1 cellular context compared by ENCODE assay signal in genomic region chr10:129335942-129336341, GRCh38.
TF ChIP-seq lines count a peak whose summit lies in the region.

No MANE protein-coding gene starts in this region.

TF ChIP-seq in WTC11, 78 proteins besides CTCF, POLR2A, EP300 and RAD21 (continued from another document):
- no peak for TF ChIP-seq ZNF532 (CRISPR knock-in tag; IDR thresholded peaks at IDR 0.05; ENCODE audit: borderline replicate concordance)
- TF ChIP-seq ELF4 (CRISPR knock-in tag; IDR thresholded peaks at IDR 0.05; ENCODE audit: low read depth): no peak
- no peak for TF ChIP-seq E2F4 (CRISPR knock-in tag; IDR thresholded peaks at IDR 0.05; ENCODE audit: borderline replicate concordance, low read depth)
- no peak for TF ChIP-seq ZNF317 (CRISPR knock-in tag; IDR thresholded peaks at IDR 0.05; ENCODE audit: borderline replicate concordance, low read depth)
